ENCODE assay signal across 18 cellular contexts in genomic region chr13:98441056-98441676, GRCh38.
A peak's percentile ranks its signal among the peaks of the same experiment; 100 is the strongest.
DNase-seq lines count a peak whose midpoint lies in the region; ATAC-seq and TF ChIP-seq lines count a peak whose summit lies in the region.
"Had no signal": no experiment of that assay in that cellular context is flagged by ENCODE, and none has a peak within 500 bp of the region (broad histone marks: within the 10 kb centered on the region; RNA-seq: fewer than 3 reads in every experiment).

No MANE protein-coding gene starts in this region.

- H3K4me3 Mint-ChIP-seq in GM23338 = no peak overlapping the region
- peak overlapping the region; percentile 61 for H3K4me3 Mint-ChIP-seq in neural crest cell
- H3K4me3 Mint-ChIP-seq: CD8-positive, alpha-beta T cell; HFFc6 had no signal

- TF ChIP-seq CTCF in GM23338 (conservative IDR thresholded peaks at IDR 0.05; ENCODE audit: low read depth in 2 of 2) = no peak
- TF ChIP-seq CTCF in neural crest cell (conservative IDR thresholded peaks at IDR 0.05) = no peak

- H3K9me3 Mint-ChIP-seq in GM23338 = no peaks in the 10 kb centered on the region; the same call in 2 of the 3 replicates
- no peaks in the 10 kb centered on the region for H3K9me3 Mint-ChIP-seq in neural crest cell
- H3K9me3 Mint-ChIP-seq: CD8-positive, alpha-beta T cell; HFFc6 had no signal

- no peak overlapping the region for H3K27ac Mint-ChIP-seq in GM23338
- H3K27ac Mint-ChIP-seq in neural crest cell (ENCODE audit: unreplicated experiment) = no peak overlapping the region
- H3K27ac Mint-ChIP-seq: CD8-positive, alpha-beta T cell had no signal

- no peaks in the 10 kb centered on the region for H3K9me3 ChIP-seq in aorta (ENCODE audit: control insufficient read depth, low read length)
- H3K9me3 ChIP-seq: SJCRH30 had no signal

- H3K27me3 Mint-ChIP-seq in GM23338 (ENCODE audit: insufficient read depth, low read depth, poor library complexity) (peaks cover 25% of the 10 kb centered on the region), neural crest cell (ENCODE audit: low read depth) (peaks cover 3% of the 10 kb centered on the region)

- H3K4me2 ChIP-seq in GM23338 = no peak overlapping the region
- H3K4me2 ChIP-seq: KMS-11, PC-9 had no signal

- H3K27me3 ChIP-seq in GM23338 (ENCODE audit: insufficient read depth) (no peaks in the 10 kb centered on the region), aorta (ENCODE audit: control insufficient read depth in 1 of 2, insufficient read depth in 2 of 2, low read length in 1 of 2) (no peaks in the 10 kb centered on the region)
- H3K27me3 ChIP-seq: SJCRH30 had no signal

- H3K27ac ChIP-seq in GM23338 (ENCODE audit: low read depth) (no peak overlapping the region), aorta (ENCODE audit: low read depth in 1 of 2, low read length in 2 of 2) (no peak overlapping the region)
- H3K27ac ChIP-seq: C4-2B, KMS-11, PC-9, SJCRH30 had no signal

- no peaks in the 10 kb centered on the region for H3K79me2 ChIP-seq in GM23338 (replicated peaks; ENCODE audit: insufficient read depth)

- peaks cover 11% of the 10 kb centered on the region for H3K4me1 Mint-ChIP-seq in GM23338
- H3K4me1 Mint-ChIP-seq in neural crest cell = peaks cover 9% of the 10 kb centered on the region

- intact Hi-C loops in aorta (cut with DNase I) = loop anchor here in 1 of 2 donors (10.0 kb wide), 1 partner anchor 296 kb away; the partner anchor contains the start of gene FARP1

- no peak for DNase-seq in GM23338 (ENCODE audit: low spot score)
- DNase-seq in islet precursor cell = peak; percentile 56
- DNase-seq in neural crest cell (ENCODE audit: low read depth, low spot score) = no peak
- peak; percentile 26 to 53 for DNase-seq in aorta
- no peak for DNase-seq in AG08396 (ENCODE audit: low spot score)
- no peak for DNase-seq in EL
- DNase-seq in nucleus accumbens (lab: John Stamatoyannopoulos, UW) = no peak
- DNase-seq: Calu3; CD8-positive, alpha-beta T cell; DMS79 treated with DMSO at 0.1 percent for 48 hours; HFFc6; NCI-H2029; NCI-H526 treated with DMSO at 0.1 percent for 48 hours; PC-9; SJCRH30 had no signal

- 84 to 85% methylated on average over 21 of the region's 21 CpGs for WGBS in aorta, 2 donors

- H2AFZ ChIP-seq in GM23338 = no peak overlapping the region
- H2AFZ ChIP-seq: PC-9 had no signal

- peaks cover 19% of the 10 kb centered on the region for H3K36me3 Mint-ChIP-seq in GM23338 (ENCODE audit: low read depth)
- peaks cover 9% of the 10 kb centered on the region for H3K36me3 Mint-ChIP-seq in neural crest cell (ENCODE audit: low read depth)
- H3K36me3 Mint-ChIP-seq: CD8-positive, alpha-beta T cell had no signal

- no peak overlapping the region for H3K4me3 ChIP-seq in GM23338
- H3K4me3 ChIP-seq in aorta (ENCODE audit: low read length in 2 of 2) = no peak overlapping the region
- H3K4me3 ChIP-seq: PC-9, SJCRH30 had no signal

- no peak for ATAC-seq in GM23338
- no peak for ATAC-seq in aorta (ENCODE audit: low FRiP score)
- ATAC-seq: CD8-positive, alpha-beta T cell; Right ventricle myocardium inferior had no signal

- no peaks in the 10 kb centered on the region for H3F3A ChIP-seq in GM23338 (replicated peaks; ENCODE audit: low read depth)

- H3K4me1 ChIP-seq in GM23338 (ENCODE audit: insufficient read depth) (peaks cover 5% of the 10 kb centered on the region), aorta (ENCODE audit: control insufficient read depth in 1 of 2, insufficient read depth in 2 of 2, low read length in 2 of 2) (no peaks in the 10 kb centered on the region)
- H3K4me1 ChIP-seq: SJCRH30 had no signal

- H4K20me1 ChIP-seq in GM23338 (replicated peaks; ENCODE audit: insufficient read depth) = no peaks in the 10 kb centered on the region

- no peaks in the 10 kb centered on the region for H3K9me2 ChIP-seq in GM23338 (ENCODE audit: insufficient read depth)

- H3K36me3 ChIP-seq in GM23338 (ENCODE audit: insufficient read depth) (no peaks in the 10 kb centered on the region), aorta (ENCODE audit: control insufficient read depth in 1 of 2, insufficient read depth in 2 of 2, low read length in 1 of 2) (no peaks in the 10 kb centered on the region)
- H3K36me3 ChIP-seq: SJCRH30 had no signal

TF ChIP-seq in GM23338, 12 proteins besides CTCF, POLR2A, EP300 and RAD21:
- no peak for TF ChIP-seq EZH2 (IDR thresholded peaks at IDR 0.05; ENCODE audit: low read depth, unreplicated experiment)
- TF ChIP-seq ZNF331 (CRISPR knock-in tag; IDR thresholded peaks at IDR 0.05; ENCODE audit: low read depth) = no peak
- peak; percentile 24 for TF ChIP-seq REST (IDR thresholded peaks at IDR 0.05; ENCODE audit: unreplicated experiment)
TF ChIP-seq in GM23338: peak in this region for 1.

Comparison
In these comparisons a context has a peak if more than half of its experiments do, and no peak if none do; other contexts are left out.
1. DNase-seq: peak in islet precursor cell (single experiment) and aorta (2 of 2); none in GM23338 (single experiment), neural crest cell (single experiment), AG08396 (single experiment), EL (single experiment) and nucleus accumbens (0 of 56).